9 cellular contexts compared by ENCODE assay signal in the genomic region with DNA sequence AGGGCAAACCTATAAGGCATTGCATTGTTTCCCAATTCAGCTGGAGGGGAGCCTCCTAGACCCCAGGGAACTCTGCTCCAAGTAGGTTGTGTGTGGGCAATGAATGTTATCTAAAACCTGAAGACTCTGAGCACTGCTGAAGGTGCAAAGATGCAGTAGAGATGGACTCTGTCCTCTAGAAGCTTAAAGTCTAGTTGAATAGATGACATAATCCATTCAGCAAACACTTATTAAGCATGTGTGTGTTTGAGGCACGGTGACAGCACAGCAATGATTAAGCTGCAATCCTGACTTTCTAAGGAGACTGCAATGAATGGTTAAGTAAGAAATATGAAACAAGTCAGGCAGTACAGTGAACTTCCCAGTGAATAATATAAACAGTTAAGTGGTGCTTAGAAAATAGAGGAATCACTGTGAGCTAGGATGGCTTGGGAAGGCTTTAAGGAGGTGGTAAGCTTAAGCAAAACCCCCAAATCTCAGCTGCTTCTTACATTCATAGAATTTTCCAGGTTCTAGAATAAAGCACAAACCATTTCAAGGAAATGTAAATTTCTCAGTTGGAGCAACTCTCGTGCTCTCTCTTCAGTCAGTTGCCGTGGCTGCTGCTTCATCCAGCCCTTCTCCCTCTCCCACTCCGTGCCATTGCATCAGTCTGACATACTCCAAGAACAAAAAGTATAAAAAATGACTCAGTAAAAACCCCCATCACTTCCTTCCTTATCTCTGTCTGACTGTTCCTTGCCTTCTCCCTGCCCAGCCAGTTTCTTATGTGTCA. TPM values are rescaled to one million over a fixed set of nuclear protein-coding genes. Genes with fewer than 3 reads are reported as not detected.
DNase-seq lines count a peak whose midpoint lies in the region; ATAC-seq, FAIRE-seq and TF ChIP-seq lines count a peak whose summit lies in the region.
"Had no signal": no experiment of that assay in that cellular context is flagged by ENCODE, and none has a peak within 500 bp of the region (broad histone marks: within the 10 kb centered on the region; RNA-seq: fewer than 3 reads in every experiment).

No MANE protein-coding gene starts in this region.

- H3K4me1 ChIP-seq in A549 (peaks cover 23% of the 10 kb centered on the region; the same call in 2 of the 3 replicates), HEK293 (ENCODE audit: control insufficient read depth, insufficient read depth, low read length) (no peaks in the 10 kb centered on the region; the same call in 1 of the 2 replicates), adipocyte (ENCODE audit: control insufficient read depth, insufficient read depth, low read length) (peaks cover 21% of the 10 kb centered on the region)

- no peak for TF ChIP-seq EP300 in A549 (IDR thresholded peaks at IDR 0.05)

- CTCF ChIA-PET in A549 (lab: Yijun Ruan, JAX) = interaction anchor here (0.7 to 4.0 kb wide), 10 partner anchors 10 to 151 kb away, joined by 3 to 22 read pairs (median 3); partner anchors contain the start of gene MXD1
- CTCF ChIA-PET in HEK293 (lab: Yijun Ruan, JAX) = no interaction called here

- TF ChIP-seq CTCF in A549 (IDR thresholded peaks at IDR 0.05) (no peak), HEK293 (tag by site-specific recombination; IDR thresholded peaks at IDR 0.05) (no peak), kidney epithelial cell (IDR thresholded peaks at IDR 0.05; ENCODE audit: insufficient read depth, low read length, poor library complexity, severe bottlenecking) (no peak)

- POLR2A ChIA-PET in A549 (lab: Yijun Ruan, JAX) = interaction anchor here (0.9 to 2.5 kb wide), 3 partner anchors 13 to 257 kb away, joined by 3 to 26 read pairs (median 6); partner anchors contain the start of genes C2orf42 and MXD1
- POLR2A ChIA-PET in HEK293 (lab: Yijun Ruan, JAX) = interaction anchor here (0.6 to 1.5 kb wide), 2 partner anchors 18 to 19 kb away, joined by 4 to 6 read pairs; partner anchors contain the start of gene MXD1

- intact Hi-C loops in posterior cingulate gyrus (cut with DNase I) = no loop called here

- peak overlapping the region; percentile 68 for H3K4me2 ChIP-seq in A549

- H3K9me3 ChIP-seq in A549 (no peaks in the 10 kb centered on the region), HEK293 (ENCODE audit: control insufficient read depth, insufficient read depth, low read depth, low read length) (no peaks in the 10 kb centered on the region), adipocyte (ENCODE audit: control insufficient read depth, low read length) (no peaks in the 10 kb centered on the region)

- no peak for FAIRE-seq in A549 (lab: Jason Lieb, UNC)
- FAIRE-seq: GM12891 had no signal

- WGBS in A549 (ENCODE audit: missing lambda C conversion rate) = 9% methylated on average over 4 of the region's 4 CpGs

- peak overlapping the region; percentile 72 to 81 for H3K27ac ChIP-seq in A549
- H3K27ac ChIP-seq in HEK293 (ENCODE audit: extremely low read depth, low read depth, low read length) = no peak overlapping the region

- ATAC-seq in A549 (peak; percentile 89 to 90), HG03521 (IDR thresholded peaks at IDR 0.05; ENCODE audit: unreplicated experiment) (no peak)

- H3K9ac ChIP-seq in adipocyte (ENCODE audit: low read length) = peak overlapping the region; percentile 73

- H3K36me3 ChIP-seq in HEK293 (ENCODE audit: control insufficient read depth in 2 of 2, insufficient read depth in 1 of 2, low read length in 2 of 2) (peaks cover 3 to 36% of the 10 kb centered on the region in 2 experiments), adipocyte (ENCODE audit: control insufficient read depth, insufficient read depth, low read length, severe bottlenecking) (peaks cover 48% of the 10 kb centered on the region), kidney epithelial cell (ENCODE audit: control insufficient read depth, insufficient read depth, low read length) (peaks cover 6% of the 10 kb centered on the region)

- DNase-seq in A549 (ENCODE audit: low read depth in 1 of 2, low spot score in 1 of 2) (peak; percentile 60 to 70), adipocyte (ENCODE audit: low read depth) (peak; percentile 88), kidney epithelial cell (ENCODE audit: low read depth) (peak; percentile 48), NCI-H1436 (lab: John Stamatoyannopoulos, UW) (no peak), posterior cingulate gyrus (no peak), NCI-H2227 treated with DMSO at 0.1 percent for 48 hours (lab: John Stamatoyannopoulos, UW) (no peak)

- TF ChIP-seq POLR2A in A549 (IDR thresholded peaks at IDR 0.05; ENCODE audit: low read length) = no peak

- TF ChIP-seq RAD21 in A549 (conservative IDR thresholded peaks at IDR 0.05 in 1 of 2, IDR thresholded peaks at IDR 0.05 in 1 of 2) = no peak

- H3K27me3 ChIP-seq in adipocyte (replicated peaks; ENCODE audit: control insufficient read depth, insufficient read depth, low read length) (no peaks in the 10 kb centered on the region), kidney epithelial cell (ENCODE audit: control insufficient read depth, insufficient read depth, low read length) (no peaks in the 10 kb centered on the region)

- H3K4me3 ChIP-seq in A549 (no peak overlapping the region), HEK293 (ENCODE audit: low read depth, low read length) (no peak overlapping the region), adipocyte (ENCODE audit: low read length) (peak overlapping the region; percentile 69), kidney epithelial cell (ENCODE audit: low read depth, low read length) (no peak overlapping the region)

TF ChIP-seq in A549, 52 proteins besides CTCF, POLR2A, EP300 and RAD21 (continues in another document):
- TF ChIP-seq RARB (CRISPR knock-in tag; IDR thresholded peaks at IDR 0.05) (no peak), FOSL2 (IDR thresholded peaks at IDR 0.05) (no peak), FOSL2 (CRISPR knock-in tag; IDR thresholded peaks at IDR 0.05) (peak; percentile 67), ESRRA (IDR thresholded peaks at IDR 0.05; ENCODE audit: borderline replicate concordance, low read length) (no peak), PHF8 (IDR thresholded peaks at IDR 0.05; ENCODE audit: borderline replicate concordance, low read depth) (no peak), ATOH8 (CRISPR knock-in tag; IDR thresholded peaks at IDR 0.05; ENCODE audit: low read depth) (no peak)
- TF ChIP-seq, protein P1, sequence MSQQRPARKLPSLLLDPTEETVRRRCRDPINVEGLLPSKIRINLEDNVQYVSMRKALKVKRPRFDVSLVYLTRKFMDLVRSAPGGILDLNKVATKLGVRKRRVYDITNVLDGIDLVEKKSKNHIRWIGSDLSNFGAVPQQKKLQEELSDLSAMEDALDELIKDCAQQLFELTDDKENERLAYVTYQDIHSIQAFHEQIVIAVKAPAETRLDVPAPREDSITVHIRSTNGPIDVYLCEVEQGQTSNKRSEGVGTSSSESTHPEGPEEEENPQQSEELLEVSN (IDR thresholded peaks at IDR 0.05; ENCODE audit: borderline replicate concordance, low read depth) = no peak

TF ChIP-seq in HEK293, 187 proteins besides CTCF, POLR2A, EP300 and RAD21:
- no peak for TF ChIP-seq ZNF548 (tag by site-specific recombination; IDR thresholded peaks at IDR 0.05)
- 0 out of 2 replicates have a peak, but pooled peaks have one; percentile 33 for TF ChIP-seq ATF2 (tag by site-specific recombination; IDR thresholded peaks at IDR 0.05; ENCODE audit: low read depth)
- TF ChIP-seq, protein P2, sequence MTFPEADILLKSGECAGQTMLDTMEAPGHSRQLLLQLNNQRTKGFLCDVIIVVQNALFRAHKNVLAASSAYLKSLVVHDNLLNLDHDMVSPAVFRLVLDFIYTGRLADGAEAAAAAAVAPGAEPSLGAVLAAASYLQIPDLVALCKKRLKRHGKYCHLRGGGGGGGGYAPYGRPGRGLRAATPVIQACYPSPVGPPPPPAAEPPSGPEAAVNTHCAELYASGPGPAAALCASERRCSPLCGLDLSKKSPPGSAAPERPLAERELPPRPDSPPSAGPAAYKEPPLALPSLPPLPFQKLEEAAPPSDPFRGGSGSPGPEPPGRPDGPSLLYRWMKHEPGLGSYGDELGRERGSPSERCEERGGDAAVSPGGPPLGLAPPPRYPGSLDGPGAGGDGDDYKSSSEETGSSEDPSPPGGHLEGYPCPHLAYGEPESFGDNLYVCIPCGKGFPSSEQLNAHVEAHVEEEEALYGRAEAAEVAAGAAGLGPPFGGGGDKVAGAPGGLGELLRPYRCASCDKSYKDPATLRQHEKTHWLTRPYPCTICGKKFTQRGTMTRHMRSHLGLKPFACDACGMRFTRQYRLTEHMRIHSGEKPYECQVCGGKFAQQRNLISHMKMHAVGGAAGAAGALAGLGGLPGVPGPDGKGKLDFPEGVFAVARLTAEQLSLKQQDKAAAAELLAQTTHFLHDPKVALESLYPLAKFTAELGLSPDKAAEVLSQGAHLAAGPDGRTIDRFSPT (tag by site-specific recombination; IDR thresholded peaks at IDR 0.05) = no peak

RNA-seq across cellular contexts. Expression of gene MXD1, which starts 19.1 kb away (rescaled TPM):
- polyA plus RNA-seq in A549 (2011; rRNA removed) (7.4 and 8.3 TPM in 2 replicates), A549 (2017; fragmentation: RNase III; extraction: RNeasy Plus Mini Kit Qiagen cat#74134 plus additional on column Dnase treatment) (2.0 to 2.5 TPM (median 2.0 TPM) in 3 replicates)
- 1.8 and 1.9 TPM in 2 replicates for polyA plus RNA-seq in A549 (2012; cell fraction: cytosol; rRNA removed)
- polyA plus RNA-seq in A549 (2012; cell fraction: nucleus; rRNA removed) = 2.6 and 4.1 TPM in 2 replicates
- polyA minus RNA-seq in A549 (2011; rRNA and poly(A)+ RNA removed) = 4.3 TPM in 2 replicates
- total RNA-seq in kidney epithelial cell = 14.1 and 14.4 TPM in 2 replicates

RNA-seq across cellular contexts. Expression of gene ASPRV1, which starts 27.4 kb away (rescaled TPM):
- polyA plus RNA-seq in A549 (2011; rRNA removed) (0.36 and 0.57 TPM in 2 replicates), A549 (2017; fragmentation: RNase III; extraction: RNeasy Plus Mini Kit Qiagen cat#74134 plus additional on column Dnase treatment) (0.30 to 0.36 TPM (median 0.31 TPM) in 3 replicates)
- polyA plus RNA-seq in A549 (2012; cell fraction: cytosol; rRNA removed) = 0.22 and 0.27 TPM in 2 replicates
- 0.43 and 0.48 TPM in 2 replicates for polyA plus RNA-seq in A549 (2012; cell fraction: nucleus; rRNA removed)
- 0.21 and 0.63 TPM in 2 replicates for polyA minus RNA-seq in A549 (2011; rRNA and poly(A)+ RNA removed)
- 0.07 and 0.08 TPM in 2 replicates for total RNA-seq in kidney epithelial cell

RNA-seq across cellular contexts. Expression of gene SNRNP27, which starts 40.3 kb away (rescaled TPM):
- polyA plus RNA-seq in A549 (2011; rRNA removed) (53.0 and 115 TPM in 2 replicates), A549 (2017; fragmentation: RNase III; extraction: RNeasy Plus Mini Kit Qiagen cat#74134 plus additional on column Dnase treatment) (90.8 to 97.5 TPM (median 92.1 TPM) in 3 replicates)
- polyA plus RNA-seq in A549 (2012; cell fraction: cytosol; rRNA removed) = 26.5 and 43.2 TPM in 2 replicates
- polyA plus RNA-seq in A549 (2012; cell fraction: nucleus; rRNA removed) = 10.7 and 11.1 TPM in 2 replicates
- 9.0 and 10.0 TPM in 2 replicates for polyA minus RNA-seq in A549 (2011; rRNA and poly(A)+ RNA removed)
- total RNA-seq in kidney epithelial cell = 69.4 and 84.1 TPM in 2 replicates

Comparison
In these comparisons a context has a peak if more than half of its experiments do, and no peak if none do; other contexts are left out.
1. DNase-seq: peak in A549 (2 of 2), adipocyte (single experiment) and kidney epithelial cell (single experiment); none in NCI-H1436 (single experiment), posterior cingulate gyrus (0 of 10) and NCI-H2227 treated with DMSO at 0.1 percent for 48 hours (single experiment).